Comparison of ENCODE assay signal across 11 cellular contexts in the genomic region with DNA sequence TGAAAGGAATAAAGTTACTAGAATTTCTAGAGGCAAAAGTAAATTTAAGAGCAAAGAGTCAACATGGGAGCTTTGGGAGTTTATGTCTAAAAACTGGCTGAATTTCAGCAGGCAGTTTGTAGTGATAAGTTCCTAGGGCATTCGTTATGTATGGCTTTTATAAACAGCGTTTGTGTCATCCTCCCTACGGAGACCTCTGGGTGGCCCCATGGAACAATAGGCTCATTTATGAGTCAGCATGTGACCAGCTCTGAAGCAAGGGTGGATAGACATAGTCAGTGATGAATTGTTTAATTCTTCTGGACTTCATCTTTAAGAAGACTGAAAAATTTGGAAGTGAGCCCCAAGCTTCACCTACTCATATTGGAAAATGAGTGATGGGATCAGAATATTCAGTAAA. TPM values are rescaled to one million over a fixed set of nuclear protein-coding genes. Genes with fewer than 3 reads are reported as not detected.
DNase-seq lines count a peak whose midpoint lies in the region; ATAC-seq, FAIRE-seq and TF ChIP-seq lines count a peak whose summit lies in the region.
"Had no signal": no experiment of that assay in that cellular context is flagged by ENCODE, and none has a peak within 500 bp of the region (broad histone marks: within the 10 kb centered on the region; RNA-seq: fewer than 3 reads in every experiment).

No MANE protein-coding gene starts in this region.

- no peaks in the 10 kb centered on the region for H3K79me2 ChIP-seq in astrocyte (ENCODE audit: insufficient read depth, low read length)

- H3K4me1 ChIP-seq in astrocyte (ENCODE audit: insufficient read depth, low read length): peaks cover 11% of the 10 kb centered on the region

- peak overlapping the region; percentile 45 for H3K4me2 ChIP-seq in astrocyte (ENCODE audit: low read length)

- no peaks in the 10 kb centered on the region for H3K9me3 Mint-ChIP-seq in astrocyte (ENCODE audit: unreplicated experiment)
- H3K9me3 Mint-ChIP-seq: HFFc6 had no signal

- no peak for ATAC-seq in GM19452 (IDR thresholded peaks at IDR 0.05; ENCODE audit: unreplicated experiment)
- no peak for ATAC-seq in GM21390 (IDR thresholded peaks at IDR 0.05; ENCODE audit: unreplicated experiment)

- no peaks in the 10 kb centered on the region for H3K27me3 Mint-ChIP-seq in astrocyte (ENCODE audit: low read depth, unreplicated experiment)

- no peak for TF ChIP-seq CTCF in astrocyte (IDR thresholded peaks at IDR 0.05; ENCODE audit: insufficient read depth, low read depth, low read length)

- FAIRE-seq in astrocyte (lab: Jason Lieb, UNC): no peak
- FAIRE-seq: islet of Langerhans had no signal

- H3K36me3 ChIP-seq in astrocyte (ENCODE audit: insufficient read depth, low read length): no peaks in the 10 kb centered on the region

- no peak overlapping the region for H2AFZ ChIP-seq in astrocyte (ENCODE audit: low read depth, low read length)

- no peak overlapping the region for H3K9ac ChIP-seq in astrocyte (ENCODE audit: low read length)

- DNase-seq in C1 segment of cervical spinal cord (lab: John Stamatoyannopoulos, UW): peak in 9 of 14 donors; percentile 16 to 37 (median 30)
- DNase-seq in HS-5 (ENCODE audit: low read depth): peak; percentile 67
- peak; percentile 73 for DNase-seq in astrocyte (ENCODE audit: low read depth)
- DNase-seq in stimulated activated CD4-positive, alpha-beta T cell treated with anti-CD3 and anti-CD28 coated beads, Interleukin-12 subunit alpha, Interleukin-12 subunit beta, amount 100 ng/mL, for 4 hours: no peak
- no peak for DNase-seq in NOMO-1 treated with dmso at 0.1 percent for 144 hours (lab: John Stamatoyannopoulos, UW; ENCODE audit: unreplicated experiment)
- DNase-seq: HFFc6, NCI-H510A treated with DMSO at 0.1 percent for 48 hours had no signal

- H3K36me3 Mint-ChIP-seq in astrocyte (ENCODE audit: low read depth, unreplicated experiment): no peaks in the 10 kb centered on the region

- H3K4me1 Mint-ChIP-seq in astrocyte (ENCODE audit: low read depth, unreplicated experiment): peaks cover 9% of the 10 kb centered on the region

- H3K4me3 Mint-ChIP-seq in astrocyte (ENCODE audit: unreplicated experiment): no peak overlapping the region
- H3K4me3 Mint-ChIP-seq: HFFc6 had no signal

- H3K9me3 ChIP-seq in astrocyte (ENCODE audit: insufficient read depth, low read depth, low read length): no peaks in the 10 kb centered on the region

- no peak overlapping the region for H3K27ac Mint-ChIP-seq in astrocyte (ENCODE audit: unreplicated experiment)
- H3K27ac Mint-ChIP-seq: HFFc6 had no signal

- H4K20me1 ChIP-seq in astrocyte (ENCODE audit: insufficient read depth, low read length): no peaks in the 10 kb centered on the region

- peak overlapping the region; percentile 17 for H3K27ac ChIP-seq in astrocyte (ENCODE audit: low read depth, low read length)
- H3K27ac ChIP-seq in layer of hippocampus (ENCODE audit: low read depth, low read length): peak overlapping the region; percentile 83

- no peak overlapping the region for H3K4me3 ChIP-seq in astrocyte (ENCODE audit: insufficient read depth, low read depth, low read length)

- no peaks in the 10 kb centered on the region for H3K27me3 ChIP-seq in astrocyte (ENCODE audit: insufficient read depth, low read length)
- no peaks in the 10 kb centered on the region for H3K27me3 ChIP-seq in layer of hippocampus (ENCODE audit: control insufficient read depth, insufficient read depth, low read length)

RNA-seq across cellular contexts. Expression of a gene that starts 37.1 kb away (rescaled TPM):
- total RNA-seq in astrocyte: 7.0 and 15.9 TPM in 2 replicates

Comparison
In these comparisons a context has a peak if more than half of its experiments do, and no peak if none do; other contexts are left out.
1. DNase-seq: peak in C1 segment of cervical spinal cord (9 of 14), HS-5 (single experiment) and astrocyte (single experiment); none in stimulated activated CD4-positive, alpha-beta T cell treated with anti-CD3 and anti-CD28 coated beads, Interleukin-12 subunit alpha, Interleukin-12 subunit beta, amount 100 ng/mL, for 4 hours (single experiment) and NOMO-1 treated with dmso at 0.1 percent for 144 hours (single experiment).